10 cellular contexts compared by ENCODE assay signal in the genomic region with DNA sequence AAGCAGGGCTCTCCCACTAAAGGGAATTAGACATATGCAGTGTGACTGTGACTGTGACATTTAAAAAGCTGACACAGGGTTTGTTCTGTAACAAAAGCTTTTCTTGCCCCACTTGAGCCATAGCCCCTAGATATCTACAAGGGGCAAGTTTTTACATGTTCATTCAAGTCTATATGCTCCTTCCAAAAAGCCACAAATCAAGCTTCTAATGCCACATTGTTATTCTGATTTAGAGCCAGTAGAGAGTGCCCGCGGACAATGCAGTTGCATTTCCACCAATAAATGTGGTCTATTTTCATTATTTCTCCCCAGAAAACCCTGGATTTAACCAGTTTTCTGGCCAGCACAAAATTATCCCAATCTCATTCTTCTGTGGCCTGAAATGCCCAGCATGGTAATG. TPM values are rescaled to one million over a fixed set of nuclear protein-coding genes. Genes with fewer than 3 reads are reported as not detected.
DNase-seq lines count a peak whose midpoint lies in the region; ATAC-seq, FAIRE-seq and TF ChIP-seq lines count a peak whose summit lies in the region.
"Had no signal": no experiment of that assay in that cellular context is flagged by ENCODE, and none has a peak within 500 bp of the region (broad histone marks: within the 10 kb centered on the region; RNA-seq: fewer than 3 reads in every experiment).

No MANE protein-coding gene starts in this region.

- H3K4me3 ChIP-seq in OCI-LY1 (ENCODE audit: low read depth, low read length, poor library complexity, severe bottlenecking) (no peak overlapping the region), bronchial epithelial cell (ENCODE audit: low read depth, low read length) (no peak overlapping the region)

- peaks cover 47% of the 10 kb centered on the region for H3K36me3 Mint-ChIP-seq in activated T-cell treated with anti-CD3 and anti-CD28 coated beads, Interleukin-2, amount 50 U/mL, for 4 hours (ENCODE audit: insufficient read depth)
- peaks cover 79% of the 10 kb centered on the region for H3K36me3 Mint-ChIP-seq in stimulated activated effector memory CD8-positive, alpha-beta T cell treated with anti-CD3 and anti-CD28 coated beads, Interleukin-12 subunit alpha, Interleukin-12 subunit beta, amount 100 ng/mL, for 72 hours

- no peaks in the 10 kb centered on the region for H3K9me3 Mint-ChIP-seq in activated T-cell treated with anti-CD3 and anti-CD28 coated beads, Interleukin-2, amount 50 U/mL, for 4 hours
- no peaks in the 10 kb centered on the region for H3K9me3 Mint-ChIP-seq in stimulated activated effector memory CD8-positive, alpha-beta T cell treated with anti-CD3 and anti-CD28 coated beads, Interleukin-12 subunit alpha, Interleukin-12 subunit beta, amount 100 ng/mL, for 72 hours

- peaks cover 43% of the 10 kb centered on the region for H3K79me2 ChIP-seq in OCI-LY1 (ENCODE audit: insufficient read depth, low read length)

- in situ Hi-C loops in GM13977 (cut with MboI; ENCODE audit: low pct_unique_long_range_greater_than_20kb, low sequenced_read_pairs, unreplicated experiment): no loop called here

- ATAC-seq in activated T-cell treated with anti-CD3 and anti-CD28 coated beads, Interleukin-2, amount 50 U/mL, for 4 hours: no peak
- no peak for ATAC-seq in stimulated activated effector memory CD8-positive, alpha-beta T cell treated with anti-CD3 and anti-CD28 coated beads, Interleukin-12 subunit alpha, Interleukin-12 subunit beta, amount 100 ng/mL, for 72 hours
- no peak for ATAC-seq in HG02973 (IDR thresholded peaks at IDR 0.05; ENCODE audit: unreplicated experiment)

- H3F3A ChIP-seq in OCI-LY1 (ENCODE audit: insufficient read depth, low read length): peaks cover 3% of the 10 kb centered on the region; the same call in 1 of the 2 replicates

- DNase-seq in activated T-cell treated with anti-CD3 and anti-CD28 coated beads, Interleukin-2, amount 50 U/mL, for 4 hours: no peak
- no peak for DNase-seq in activated T-cell treated with anti-CD3 and anti-CD28 coated beads for 4 hours
- DNase-seq in bronchial epithelial cell (ENCODE audit: low read depth): peak; percentile 74
- no peak for DNase-seq in stimulated activated effector memory CD8-positive, alpha-beta T cell treated with anti-CD3 and anti-CD28 coated beads, Interleukin-12 subunit alpha, Interleukin-12 subunit beta, amount 100 ng/mL, for 72 hours (ENCODE audit: low spot score in 2 of 2)
- DNase-seq in NCI-H345 (lab: John Stamatoyannopoulos, UW): no peak
- DNase-seq in GM13977 (ENCODE audit: low spot score): no peak
- DNase-seq: SHP77 had no signal

- no peak for FAIRE-seq in bronchial epithelial cell (lab: Jason Lieb, UNC)

- TF ChIP-seq CTCF in OCI-LY1 (IDR thresholded peaks at IDR 0.05; ENCODE audit: low read length): peak; percentile 63
- TF ChIP-seq CTCF in bronchial epithelial cell (IDR thresholded peaks at IDR 0.05; ENCODE audit: insufficient read depth, low read length, severe bottlenecking): peak; percentile 32
- TF ChIP-seq CTCF in GM13977 (IDR thresholded peaks at IDR 0.05; ENCODE audit: extremely low read depth, insufficient read depth, missing control alignments): no peak

- H3K9me3 ChIP-seq in OCI-LY1 (ENCODE audit: low read length): no peaks in the 10 kb centered on the region

- H3K27me3 Mint-ChIP-seq in activated T-cell treated with anti-CD3 and anti-CD28 coated beads, Interleukin-2, amount 50 U/mL, for 4 hours (ENCODE audit: low read depth): no peaks in the 10 kb centered on the region

- H3K36me3 ChIP-seq in OCI-LY1 (ENCODE audit: insufficient read depth, low read length) (peaks cover 14% of the 10 kb centered on the region), bronchial epithelial cell (ENCODE audit: control insufficient read depth, insufficient read depth, low read length) (no peaks in the 10 kb centered on the region)

- H3K4me3 Mint-ChIP-seq in activated T-cell treated with anti-CD3 and anti-CD28 coated beads, Interleukin-2, amount 50 U/mL, for 4 hours: peak overlapping the region; percentile 26
- H3K4me3 Mint-ChIP-seq in stimulated activated effector memory CD8-positive, alpha-beta T cell treated with anti-CD3 and anti-CD28 coated beads, Interleukin-12 subunit alpha, Interleukin-12 subunit beta, amount 100 ng/mL, for 72 hours: no peak overlapping the region

- peaks cover 95% of the 10 kb centered on the region for H3K4me1 Mint-ChIP-seq in activated T-cell treated with anti-CD3 and anti-CD28 coated beads, Interleukin-2, amount 50 U/mL, for 4 hours (ENCODE audit: low read depth)
- H3K4me1 Mint-ChIP-seq in stimulated activated effector memory CD8-positive, alpha-beta T cell treated with anti-CD3 and anti-CD28 coated beads, Interleukin-12 subunit alpha, Interleukin-12 subunit beta, amount 100 ng/mL, for 72 hours: peaks cover 95% of the 10 kb centered on the region

- peak overlapping the region; percentile 34; the same call in 1 of the 2 replicates for H3K9ac ChIP-seq in OCI-LY1 (ENCODE audit: low read length)
- H3K9ac ChIP-seq: KMS-11 had no signal

- H3K9me2 ChIP-seq in OCI-LY1 (ENCODE audit: low read depth, low read length): no peaks in the 10 kb centered on the region

- H2AFZ ChIP-seq in OCI-LY1 (ENCODE audit: low read length): no peak overlapping the region

- peak overlapping the region; percentile 9 for H3K27ac Mint-ChIP-seq in stimulated activated effector memory CD8-positive, alpha-beta T cell treated with anti-CD3 and anti-CD28 coated beads, Interleukin-12 subunit alpha, Interleukin-12 subunit beta, amount 100 ng/mL, for 72 hours

- H3K4me1 ChIP-seq in OCI-LY1 (ENCODE audit: insufficient read depth, low read length, severe bottlenecking): peaks cover 76% of the 10 kb centered on the region

- H3K4me2 ChIP-seq in OCI-LY1 (ENCODE audit: low read length): peak overlapping the region; percentile 84; the same call in 1 of the 2 replicates
- H3K4me2 ChIP-seq: KMS-11 had no signal

- H3K27me3 ChIP-seq in OCI-LY1 (ENCODE audit: insufficient read depth, low read length): no peaks in the 10 kb centered on the region
- H3K27me3 ChIP-seq in bronchial epithelial cell (ENCODE audit: control insufficient read depth, insufficient read depth, low read length): no peaks in the 10 kb centered on the region

- H4K20me1 ChIP-seq in OCI-LY1 (ENCODE audit: insufficient read depth, low read length): no peaks in the 10 kb centered on the region

- peak overlapping the region; percentile 73 for H3K27ac ChIP-seq in OCI-LY1 (ENCODE audit: low read depth, low read length, poor library complexity, severe bottlenecking)
- H3K27ac ChIP-seq: KMS-11 had no signal

RNA-seq across cellular contexts. Expression of a gene that starts 9.9 kb away (rescaled TPM):
- 10 to 100 TPM; 48.6 to 55.7 (median 52.1) TPM for total RNA-seq in activated T-cell treated with anti-CD3 and anti-CD28 coated beads, Interleukin-2, amount 50 U/mL, for 4 hours
- total RNA-seq in bronchial epithelial cell: 0.77 and 0.79 TPM in 2 replicates

Comparison
In these comparisons a context has a peak if more than half of its experiments do, and no peak if none do; other contexts are left out.
1. RNA of a gene that starts 9.9 kb away (total RNA-seq): 48.6 to 55.7 TPM in activated T-cell treated with anti-CD3 and anti-CD28 coated beads, Interleukin-2, amount 50 U/mL, for 4 hours; 0.77 to 0.79 TPM in bronchial epithelial cell; every median in the first group is over 10 times any median in the second.